8 cellular contexts compared by ENCODE assay signal in genomic region chr6:161373905-161374451, GRCh38.
DNase-seq lines count a peak whose midpoint lies in the region; ATAC-seq and TF ChIP-seq lines count a peak whose summit lies in the region.

No MANE protein-coding gene starts in this region.

- H3K4me3 Mint-ChIP-seq in activated CD4-positive, alpha-beta T cell treated with anti-CD3 and anti-CD28 coated beads, Interleukin-2, amount 10 ng/mL, durations not matched to agents 24 days and 14 days, result no peak overlapping the region

- H3K27me3 ChIP-seq in lung (ENCODE audit: control insufficient read depth, insufficient read depth), result no peaks in the 10 kb centered on the region

- no peak overlapping the region for H3K4me3 ChIP-seq in lung

- H3K27ac Mint-ChIP-seq in activated CD4-positive, alpha-beta T cell treated with anti-CD3 and anti-CD28 coated beads, Interleukin-2, amount 10 ng/mL, durations not matched to agents 24 days and 14 days, result no peak overlapping the region

- no peaks in the 10 kb centered on the region for H3K36me3 Mint-ChIP-seq in activated CD4-positive, alpha-beta T cell treated with anti-CD3 and anti-CD28 coated beads, Interleukin-2, amount 10 ng/mL, durations not matched to agents 24 days and 14 days (ENCODE audit: low read depth)

- no peaks in the 10 kb centered on the region for H3K9me3 ChIP-seq in lung (ENCODE audit: control insufficient read depth in 2 of 2, insufficient read depth in 1 of 2, low read length in 1 of 2)

- intact Hi-C loops in activated CD4-positive, alpha-beta T cell treated with anti-CD3 and anti-CD28 coated beads, Interleukin-2, amount 10 ng/mL, durations not matched to agents 24 days and 14 days (cut with micrococcal nuclease), result loop anchor here (1.0 to 5.0 kb wide), 4 partner anchors 147 to 852 kb away; no protein-coding TSS in a partner anchor

- 37 to 39% methylated on average over 15 of the region's 15 CpGs for WGBS in lung, 2 donors

- H3K4me1 Mint-ChIP-seq in activated CD4-positive, alpha-beta T cell treated with anti-CD3 and anti-CD28 coated beads, Interleukin-2, amount 10 ng/mL, durations not matched to agents 24 days and 14 days, result no peaks in the 10 kb centered on the region

- peaks cover 0 to 3% of the 10 kb centered on the region in 2 donors for H3K4me1 ChIP-seq in lung (ENCODE audit: control insufficient read depth in 2 of 2, insufficient read depth in 2 of 2, low read length in 2 of 2)

- no peaks in the 10 kb centered on the region for H3K9me3 Mint-ChIP-seq in activated CD4-positive, alpha-beta T cell treated with anti-CD3 and anti-CD28 coated beads, Interleukin-2, amount 10 ng/mL, durations not matched to agents 24 days and 14 days

- H3K27me3 Mint-ChIP-seq in activated CD4-positive, alpha-beta T cell treated with anti-CD3 and anti-CD28 coated beads, Interleukin-2, amount 10 ng/mL, durations not matched to agents 24 days and 14 days, result no peaks in the 10 kb centered on the region

- no peak overlapping the region for H3K27ac ChIP-seq in lung (ENCODE audit: low read depth in 1 of 2, low read length in 1 of 2)

- no peaks in the 10 kb centered on the region for H3K36me3 ChIP-seq in lung (ENCODE audit: control insufficient read depth in 2 of 2, insufficient read depth in 2 of 2, low read length in 2 of 2)

- ATAC-seq in lung (ENCODE audit: insufficient read depth, low FRiP score), result no peak
- no peak for ATAC-seq in GM21576 (IDR thresholded peaks at IDR 0.05; ENCODE audit: unreplicated experiment)

- TF ChIP-seq CTCF in lung (IDR thresholded peaks at IDR 0.05; ENCODE audit: control extremely low read depth, extremely low read depth), result peak; percentile 92

- DNase-seq in ELR (ENCODE audit: low read depth) (peak; percentile 77), HCEC 1CT (peak; percentile 31), NCI-H2227 (lab: John Stamatoyannopoulos, UW; ENCODE audit: unreplicated experiment) (peak; percentile 71), dermis microvascular lymphatic vessel endothelial cell (ENCODE audit: low read depth in 2 of 2) (peak; percentile 24 to 56), lung (ENCODE audit: low spot score) (peak; percentile 60)
- DNase-seq in activated CD4-positive, alpha-beta T cell treated with anti-CD3 and anti-CD28 coated beads, Interleukin-2, amount 10 ng/mL, durations not matched to agents 24 days and 14 days, result peak; percentile 88
- peak; percentile 23 for DNase-seq in stimulated activated CD8-positive, alpha-beta memory T cell treated with anti-CD3 and anti-CD28 coated beads, Interleukin-15, amount 100 ng/mL, for 1 hour (ENCODE audit: low read depth)

Comparison
In these comparisons a context has a peak if more than half of its experiments do, and no peak if none do; other contexts are left out.
1. DNase-seq: peak in every context shown above with its lines; median percentile 88 in activated CD4-positive, alpha-beta T cell treated with anti-CD3 and anti-CD28 coated beads, Interleukin-2, amount 10 ng/mL, durations not matched to agents 24 days and 14 days; 77 in ELR; 71 in NCI-H2227; 60 in lung; 40 in dermis microvascular lymphatic vessel endothelial cell; 31 in HCEC 1CT; 23 in stimulated activated CD8-positive, alpha-beta memory T cell treated with anti-CD3 and anti-CD28 coated beads, Interleukin-15, amount 100 ng/mL, for 1 hour.